Comparison of ENCODE assay signal across 17 cellular contexts in the genomic region with DNA sequence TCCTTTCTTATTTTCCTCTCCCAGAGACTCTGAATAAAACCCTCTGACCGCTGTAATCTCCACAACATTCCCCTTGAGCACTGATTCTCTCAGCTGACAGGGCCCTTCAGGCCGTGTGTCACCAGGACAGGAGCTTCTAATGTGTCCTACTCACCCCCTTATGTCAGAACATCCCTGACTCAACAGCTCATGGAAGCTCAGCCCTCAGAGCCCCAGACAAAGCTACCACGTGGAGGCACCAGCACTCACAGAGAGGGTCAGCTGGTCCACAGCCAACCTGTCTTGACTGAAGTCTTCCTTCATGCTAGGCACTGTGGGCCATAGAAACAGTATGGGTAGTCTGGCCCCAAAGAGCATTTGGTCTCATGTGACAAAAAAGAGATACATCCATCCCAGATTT.
"Had no signal": no experiment of that assay in that cellular context is flagged by ENCODE, and none has a peak within 500 bp of the region (broad histone marks: within the 10 kb centered on the region; RNA-seq: fewer than 3 reads in every experiment).

No MANE protein-coding gene starts in this region.

- H3K9me3 Mint-ChIP-seq: activated CD8-positive, alpha-beta T cell treated with anti-CD3 and anti-CD28 coated beads for 36 hours; activated naive CD8-positive, alpha-beta T cell treated with anti-CD3 and anti-CD28 coated beads, Interleukin-2, amount 50 U/mL, for 24 hours; T-helper 1 cell treated with Interleukin-12 subunit alpha and Interleukin-12 subunit beta and Interleukin-4 antibody, amounts not matched to agents 30 μg/mL and 1 μg/mL, for 36 hours had no signal

- ATAC-seq: activated CD8-positive, alpha-beta T cell treated with anti-CD3 and anti-CD28 coated beads for 36 hours; activated naive CD8-positive, alpha-beta T cell treated with anti-CD3 and anti-CD28 coated beads, Interleukin-2, amount 50 U/mL, for 24 hours; gastrocnemius medialis; heart right ventricle; left ventricle myocardium superior; right cardiac atrium had no signal

- H3K36me3 ChIP-seq: gastrocnemius medialis, heart right ventricle, neutrophil, suprapubic skin, upper lobe of left lung had no signal

- H3K27ac Mint-ChIP-seq: activated CD8-positive, alpha-beta T cell treated with anti-CD3 and anti-CD28 coated beads for 36 hours; activated naive CD8-positive, alpha-beta T cell treated with anti-CD3 and anti-CD28 coated beads, Interleukin-2, amount 50 U/mL, for 24 hours; T-helper 1 cell treated with Interleukin-12 subunit alpha and Interleukin-12 subunit beta and Interleukin-4 antibody, amounts not matched to agents 30 μg/mL and 1 μg/mL, for 36 hours had no signal

- DNase-seq: activated CD4-positive, CD25-positive, alpha-beta regulatory T cell; activated CD8-positive, alpha-beta memory T cell treated with anti-CD3 and anti-CD28 coated beads, Interleukin-2, amount 50 U/mL, for 4 hours; activated CD8-positive, alpha-beta T cell treated with anti-CD3 and anti-CD28 coated beads for 36 hours; activated naive CD4-positive, alpha-beta T cell treated with Interleukin-2 at 50 U/mL for 16 hours; activated naive CD8-positive, alpha-beta T cell treated with anti-CD3 and anti-CD28 coated beads, Interleukin-2, amount 50 U/mL, for 24 hours; gastrocnemius medialis; heart right ventricle; left ventricle myocardium superior; mesendoderm; right cardiac atrium; SK-N-SH; stimulated activated CD4-positive, alpha-beta T cell treated with anti-CD3 and anti-CD28 coated beads, Interleukin-1b, Interleukin-23, amount 100 ng/mL, for 48 hours; stimulated activated naive CD4-positive, alpha-beta T cell; upper lobe of left lung had no signal

- H3K4me1 ChIP-seq: gastrocnemius medialis, upper lobe of left lung had no signal

- H3K27me3 ChIP-seq: suprapubic skin, upper lobe of left lung had no signal

- H3K4me3 Mint-ChIP-seq: activated CD8-positive, alpha-beta T cell treated with anti-CD3 and anti-CD28 coated beads for 36 hours; activated naive CD8-positive, alpha-beta T cell treated with anti-CD3 and anti-CD28 coated beads, Interleukin-2, amount 50 U/mL, for 24 hours; T-helper 1 cell treated with Interleukin-12 subunit alpha and Interleukin-12 subunit beta and Interleukin-4 antibody, amounts not matched to agents 30 μg/mL and 1 μg/mL, for 36 hours had no signal

- H3K9me3 ChIP-seq: gastrocnemius medialis, heart right ventricle, neutrophil, SK-N-SH, suprapubic skin, upper lobe of left lung had no signal

- H3K27ac ChIP-seq: gastrocnemius medialis, heart right ventricle, neutrophil, suprapubic skin, upper lobe of left lung had no signal

- H3K4me3 ChIP-seq: gastrocnemius medialis, heart right ventricle, suprapubic skin, upper lobe of left lung had no signal

- H3K4me1 Mint-ChIP-seq: activated naive CD8-positive, alpha-beta T cell treated with anti-CD3 and anti-CD28 coated beads, Interleukin-2, amount 50 U/mL, for 24 hours had no signal

- H3K9ac ChIP-seq: SK-N-SH had no signal

- H3K9me2 ChIP-seq: SK-N-SH had no signal

- H3K4me2 ChIP-seq: SK-N-SH had no signal
